In the genomic region with DNA sequence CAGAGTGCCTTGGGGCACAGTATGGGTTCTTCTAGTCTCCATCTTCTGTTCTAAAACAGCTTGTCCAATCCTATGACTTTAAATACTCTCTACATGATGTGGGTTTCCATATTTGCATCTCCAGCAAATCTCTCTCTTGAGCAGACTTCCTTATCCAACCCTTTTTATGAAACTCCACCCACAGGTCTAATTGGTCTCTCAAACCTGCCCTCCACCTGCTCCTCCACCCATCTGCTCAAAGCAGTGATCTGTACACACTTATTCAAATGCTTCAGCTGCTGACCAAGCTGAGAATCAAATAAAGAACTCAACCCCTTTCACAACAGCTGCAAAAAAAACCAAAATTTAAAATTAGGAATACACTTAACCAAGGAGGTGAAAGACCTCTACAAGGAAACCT, we compare ENCODE assay signal across 19 cellular contexts. TPM values are rescaled to one million over a fixed set of nuclear protein-coding genes. Genes with fewer than 3 reads are reported as not detected.
DNase-seq lines count a peak whose midpoint lies in the region; ATAC-seq, FAIRE-seq and TF ChIP-seq lines count a peak whose summit lies in the region.
"Had no signal": no experiment of that assay in that cellular context is flagged by ENCODE, and none has a peak within 500 bp of the region (broad histone marks: within the 10 kb centered on the region; RNA-seq: fewer than 3 reads in every experiment).

No MANE protein-coding gene starts in this region.

- no peak for TF ChIP-seq POLR2A in GM12892 (IDR thresholded peaks at IDR 0.05; ENCODE audit: low read depth, low read length)

- ATAC-seq in GM19395 (IDR thresholded peaks at IDR 0.05; ENCODE audit: unreplicated experiment) (peak; percentile 39), HG02938 (IDR thresholded peaks at IDR 0.05; ENCODE audit: unreplicated experiment) (peak; percentile 43), left ventricle myocardium superior (no peak), HG03135 (IDR thresholded peaks at IDR 0.05; ENCODE audit: unreplicated experiment) (no peak)
- ATAC-seq: activated CD8-positive, alpha-beta memory T cell treated with anti-CD3 and anti-CD28 coated beads, Interleukin-2, amount 10 ng/mL, durations not matched to agents 7 days and 5 days; HepG2; lower lobe of right lung; naive thymus-derived CD8-positive, alpha-beta T cell had no signal

- no peak for DNase-seq in GM12892 (ENCODE audit: insufficient read length)
- peak; percentile 48 for DNase-seq in OCI-LY7 (ENCODE audit: low spot score)
- DNase-seq in left ventricle myocardium superior = no peak
- no peak for DNase-seq in WERI-Rb-1
- DNase-seq in activated effector memory CD4-positive, alpha-beta T cell treated with Interleukin-2 at 50 U/mL for 16 hours = no peak
- DNase-seq: activated CD8-positive, alpha-beta memory T cell treated with anti-CD3 and anti-CD28 coated beads, Interleukin-2, amount 10 ng/mL, durations not matched to agents 7 days and 5 days; activated effector memory CD4-positive, alpha-beta T cell treated with anti-CD3 and anti-CD28 coated beads, Interleukin-2, amount 50 U/mL, for 16 hours; adrenal gland; central memory CD4-positive, alpha-beta T cell; immature natural killer cell; lower lobe of right lung; naive thymus-derived CD8-positive, alpha-beta T cell; NCI-H524 treated with DMSO at 0.1 percent for 48 hours; small intestine had no signal

- peak overlapping the region; percentile 11 for H3K27ac ChIP-seq in OCI-LY7 (ENCODE audit: low read depth, low read length, poor library complexity, severe bottlenecking)
- no peak overlapping the region for H3K27ac ChIP-seq in WERI-Rb-1
- H3K27ac ChIP-seq: adrenal gland, esophagus muscularis mucosa, lower lobe of right lung had no signal

- H3K9me3 ChIP-seq in OCI-LY7 (ENCODE audit: low read length) = peaks cover 10% of the 10 kb centered on the region; the same call in 1 of the 2 replicates
- H3K9me3 ChIP-seq in WERI-Rb-1 (ENCODE audit: severe bottlenecking) = no peaks in the 10 kb centered on the region
- H3K9me3 ChIP-seq: adrenal gland, esophagus muscularis mucosa, lower lobe of right lung had no signal

- peaks cover 77% of the 10 kb centered on the region for H3K36me3 ChIP-seq in OCI-LY7 (ENCODE audit: insufficient read depth, low read length)
- no peaks in the 10 kb centered on the region for H3K36me3 ChIP-seq in WERI-Rb-1
- H3K36me3 ChIP-seq: adrenal gland, esophagus muscularis mucosa, lower lobe of right lung had no signal

- TF ChIP-seq CTCF in OCI-LY7 (conservative IDR thresholded peaks at IDR 0.05; ENCODE audit: low read length) (no peak), WERI-Rb-1 (IDR thresholded peaks at IDR 0.05; ENCODE audit: low read depth, low read length) (no peak)

- intact Hi-C loops in OCI-LY7 (cut with micrococcal nuclease; ENCODE audit: unreplicated experiment) = no loop called here
- intact Hi-C loops in left ventricle myocardium superior (cut with micrococcal nuclease) = no loop called here

- H3K4me3 ChIP-seq in OCI-LY7 (ENCODE audit: low read depth, low read length, poor library complexity, severe bottlenecking) (no peak overlapping the region), WERI-Rb-1 (ENCODE audit: low read depth, low read length) (no peak overlapping the region)
- H3K4me3 ChIP-seq: adrenal gland, esophagus muscularis mucosa, lower lobe of right lung had no signal

- CTCF ChIA-PET in OCI-LY7 (lab: Charles Lee; ENCODE audit: unreplicated experiment) = interaction anchor here (1.3 kb wide), 1 partner anchor 13 kb away, joined by 3 read pairs; no protein-coding TSS in a partner anchor

- no peaks in the 10 kb centered on the region for H3K27me3 ChIP-seq in WERI-Rb-1 (ENCODE audit: insufficient read depth, low read depth, severe bottlenecking)
- H3K27me3 ChIP-seq: adrenal gland, esophagus muscularis mucosa had no signal

- peaks cover 95% of the 10 kb centered on the region for H3K79me2 ChIP-seq in OCI-LY7 (ENCODE audit: insufficient read depth, low read depth, low read length)

- H3K9me2 ChIP-seq in OCI-LY7 (ENCODE audit: insufficient read depth, low read length) = no peaks in the 10 kb centered on the region

- peak; percentile 44 for FAIRE-seq in GM12892 (lab: Jason Lieb, UNC)
- FAIRE-seq: HepG2, small intestine had no signal

- BruUV-seq in OCI-LY7 (replicated peaks; lab: Mats Ljungman, UMichigan) = TSS peak; percentile 32

- 0 out of 2 replicates have a peak overlapping the region, but pooled peaks have one; percentile 3 for H3K4me2 ChIP-seq in OCI-LY7 (ENCODE audit: low read length)

- no peak overlapping the region for H2AFZ ChIP-seq in OCI-LY7 (ENCODE audit: low read length)

- peaks cover 37% of the 10 kb centered on the region for H3K4me1 ChIP-seq in OCI-LY7 (ENCODE audit: insufficient read depth, low read length, poor library complexity, severe bottlenecking)
- H3K4me1 ChIP-seq: adrenal gland, esophagus muscularis mucosa, lower lobe of right lung had no signal

- POLR2A ChIA-PET in OCI-LY7 (lab: Charles Lee) = interaction anchor here (0.7 to 2.7 kb wide), 4 partner anchors 9 to 298 kb away, joined by 4 to 8 read pairs (median 8); no protein-coding TSS in a partner anchor

- no peaks in the 10 kb centered on the region for H4K20me1 ChIP-seq in OCI-LY7 (ENCODE audit: insufficient read depth, low read length)

RNA-seq across cellular contexts. Expression of a gene that starts 11.5 kb away (rescaled TPM):
- 119 TPM for polyA plus RNA-seq in GM12892 (2012; ENCODE audit: missing spikeins)
- total RNA-seq in OCI-LY7 (2014; rRNA removed; shearing (Covaris generic)) = 188 and 262 TPM in 2 replicates
- total RNA-seq in OCI-LY7 (2022) = 103 and 104 TPM in 2 replicates
- 0.52 TPM for total RNA-seq in left ventricle myocardium superior
- total RNA-seq: HepG2 had no signal
- polyA plus RNA-seq: HepG2 had no signal

Comparison
In these comparisons a context has a peak if more than half of its experiments do, and no peak if none do; other contexts are left out.
1. ATAC-seq: peak in GM19395 (single experiment) and HG02938 (single experiment); none in left ventricle myocardium superior (single experiment) and HG03135 (single experiment).
2. RNA of a gene that starts 11.5 kb away (total RNA-seq): 103 to 262 TPM in OCI-LY7; 0.52 TPM in left ventricle myocardium superior (single experiment); every median in the first group is over 10 times any median in the second.